ENCODE assay signal across 1 cellular context in genomic region chr6:40251609-40252008, GRCh38.
TF ChIP-seq lines count a peak whose summit lies in the region.

No MANE protein-coding gene starts in this region.

TF ChIP-seq in GM12878, 131 proteins besides CTCF, POLR2A, EP300 and RAD21 (continued from another document and continues in another):
- no peak for TF ChIP-seq HSF1 (IDR thresholded peaks at IDR 0.05; ENCODE audit: low read depth, low read length)
- TF ChIP-seq TBL1XR1 (IDR thresholded peaks at IDR 0.05; ENCODE audit: low read depth, low read length): peak; percentile 61; the same call in 1 of the 2 replicates
- TF ChIP-seq PAX8 (IDR thresholded peaks at IDR 0.05): no peak
- TF ChIP-seq CREM (IDR thresholded peaks at IDR 0.05; ENCODE audit: low read depth): no peak
- TF ChIP-seq HDAC2 (IDR thresholded peaks at IDR 0.05): no peak
- no peak for TF ChIP-seq ZNF207 (IDR thresholded peaks at IDR 0.05; ENCODE audit: borderline replicate concordance)
- TF ChIP-seq USF1 (IDR thresholded peaks at IDR 0.05; ENCODE audit: borderline replicate concordance, extremely low read length, insufficient read depth, low read depth, low read length): no peak
- TF ChIP-seq MYB (IDR thresholded peaks at IDR 0.05; ENCODE audit: borderline replicate concordance, low read depth, low read length): peak; percentile 78
- no peak for TF ChIP-seq PRDM15 (CRISPR knock-in tag; IDR thresholded peaks at IDR 0.05)
- 0 out of 2 replicates have a peak, but pooled peaks have one; percentile 12 for TF ChIP-seq NBN (IDR thresholded peaks at IDR 0.05)
- TF ChIP-seq ATF7 (IDR thresholded peaks at IDR 0.05; ENCODE audit: low read depth): peak; percentile 70; the same call in 1 of the 2 replicates
- TF ChIP-seq PAX5 (IDR thresholded peaks at IDR 0.05; ENCODE audit: borderline replicate concordance, low read depth, low read length): 0 out of 2 replicates have a peak, but pooled peaks have one; percentile 51
- peak; percentile 36; the same call in 1 of the 2 replicates for TF ChIP-seq GATAD2B (conservative IDR thresholded peaks at IDR 0.05; ENCODE audit: low read depth)
- no peak for TF ChIP-seq FOXM1 (IDR thresholded peaks at IDR 0.05; ENCODE audit: low read depth, low read length)
- no peak for TF ChIP-seq ELK1 (IDR thresholded peaks at IDR 0.05; ENCODE audit: low read depth, low read length)
- TF ChIP-seq ZNF622 (IDR thresholded peaks at IDR 0.05): no peak
- peak; percentile 86 for TF ChIP-seq SKIL (IDR thresholded peaks at IDR 0.05; ENCODE audit: low read depth, poor library complexity, severe bottlenecking)
- no peak for TF ChIP-seq CHD2 (IDR thresholded peaks at IDR 0.05; ENCODE audit: borderline replicate concordance, low read depth, low read length)
- TF ChIP-seq MAX (IDR thresholded peaks at IDR 0.05; ENCODE audit: low read depth, low read length): no peak
- no peak for TF ChIP-seq E2F8 (IDR thresholded peaks at IDR 0.05; ENCODE audit: low read depth, partially characterized antibody)
- TF ChIP-seq ZNF217 (IDR thresholded peaks at IDR 0.05): peak; percentile 72
- TF ChIP-seq LARP7 (IDR thresholded peaks at IDR 0.05): no peak
- peak; percentile 66; the same call in 1 of the 2 replicates for TF ChIP-seq YY1 (IDR thresholded peaks at IDR 0.05; ENCODE audit: low read depth, low read length)
- no peak for TF ChIP-seq RAD51 (IDR thresholded peaks at IDR 0.05)
- TF ChIP-seq STAT3 (IDR thresholded peaks at IDR 0.05; ENCODE audit: low read depth, low read length): no peak
- TF ChIP-seq FOXK2 (IDR thresholded peaks at IDR 0.05): no peak
- TF ChIP-seq IKZF1 (conservative IDR thresholded peaks at IDR 0.05): peak; percentile 79
- TF ChIP-seq HCFC1 (IDR thresholded peaks at IDR 0.05; ENCODE audit: low read length): peak; percentile 58; the same call in 1 of the 2 replicates
- peak; percentile 14; the same call in 1 of the 2 replicates for TF ChIP-seq BACH1 (IDR thresholded peaks at IDR 0.05; ENCODE audit: borderline replicate concordance)
- TF ChIP-seq SRF (IDR thresholded peaks at IDR 0.05; ENCODE audit: low read depth in 2 of 2, low read length in 2 of 2): no peak
- peak; percentile 46; the same call in 1 of the 2 replicates for TF ChIP-seq RELB (IDR thresholded peaks at IDR 0.05; ENCODE audit: low read depth)
- TF ChIP-seq ZSCAN29 (IDR thresholded peaks at IDR 0.05): peak; percentile 45; the same call in 1 of the 2 replicates
- no peak for TF ChIP-seq ZBTB40 (IDR thresholded peaks at IDR 0.05; ENCODE audit: borderline replicate concordance)
- no peak for TF ChIP-seq TAF1 (IDR thresholded peaks at IDR 0.05; ENCODE audit: borderline replicate concordance, low read depth, low read length)
- peak; percentile 56 to 69; a peak in 2 of 4 replicates for TF ChIP-seq IKZF2 (IDR thresholded peaks at IDR 0.05)
